In genomic region chr1:93426183-93426582, GRCh38 we compare ENCODE assay signal across 25 cellular contexts.
"Had no signal": no experiment of that assay in that cellular context is flagged by ENCODE, and none has a peak within 500 bp of the region (broad histone marks: within the 10 kb centered on the region; RNA-seq: fewer than 3 reads in every experiment).

No MANE protein-coding gene starts in this region.

- H3K36me3 Mint-ChIP-seq: mesothelial cell of epicardium, type B pancreatic cell had no signal

- H3K4me1 ChIP-seq: gastrocnemius medialis, left lung, psoas muscle, sigmoid colon, stomach, thyroid gland had no signal

- H3K36me3 ChIP-seq: gastrocnemius medialis, heart left ventricle, left lung, ovary, sigmoid colon, stomach, thyroid gland had no signal

- H3K4me3 Mint-ChIP-seq: mesothelial cell of epicardium; naive thymus-derived CD8-positive, alpha-beta T cell; nephron progenitor cell; stimulated activated naive B cell treated with anti-CD40 and anti-IgM and Interleukin-4, amounts not matched to agents 10 μg/mL and 1 μg/mL and 100 μg/mL, for 72 hours; type B pancreatic cell had no signal

- H3K9me3 Mint-ChIP-seq: mesothelial cell of epicardium; naive thymus-derived CD8-positive, alpha-beta T cell; nephron progenitor cell; type B pancreatic cell had no signal

- H3K27ac ChIP-seq: dorsolateral prefrontal cortex, gastrocnemius medialis, heart left ventricle, hepatocyte, left lung, ovary, psoas muscle, sigmoid colon, stomach, thyroid gland had no signal

- H3K4me1 Mint-ChIP-seq: naive thymus-derived CD8-positive, alpha-beta T cell; nephron progenitor cell; stimulated activated naive B cell treated with anti-CD40 and anti-IgM and Interleukin-4, amounts not matched to agents 10 μg/mL and 1 μg/mL and 100 μg/mL, for 72 hours had no signal

- H3K27me3 Mint-ChIP-seq: type B pancreatic cell had no signal

- H3K27ac Mint-ChIP-seq: mesothelial cell of epicardium; naive thymus-derived CD8-positive, alpha-beta T cell; nephron progenitor cell; stimulated activated naive B cell treated with anti-CD40 and anti-IgM and Interleukin-4, amounts not matched to agents 10 μg/mL and 1 μg/mL and 100 μg/mL, for 72 hours; type B pancreatic cell had no signal

- DNase-seq: dorsolateral prefrontal cortex; effector CD4-positive, alpha-beta T cell; foreskin fibroblast; gastrocnemius medialis; heart left ventricle; left cardiac atrium; left lung; mesenchymal stem cell; mucosa of descending colon; naive thymus-derived CD8-positive, alpha-beta T cell; nephron progenitor cell; occipital lobe; ovary; psoas muscle; right cardiac atrium; sigmoid colon; small intestine; stimulated activated CD4-positive, alpha-beta T cell treated with anti-CD3 and anti-CD28 coated beads, Interleukin-15, amount 100 ng/mL, for 24 hours; stimulated activated CD4-positive, alpha-beta T cell treated with anti-CD3 and anti-CD28 coated beads, Interleukin-2, amount 100 ng/mL, for 48 hours; stimulated activated naive B cell treated with anti-CD40 and anti-IgM and Interleukin-4, amounts not matched to agents 10 μg/mL and 1 μg/mL and 100 μg/mL, for 72 hours; stomach; thyroid gland had no signal

- H3K4me3 ChIP-seq: dorsolateral prefrontal cortex, gastrocnemius medialis, heart left ventricle, hepatocyte, left lung, mucosa of descending colon, ovary, psoas muscle, sigmoid colon, stomach, thyroid gland had no signal

- H3K9me3 ChIP-seq: gastrocnemius medialis, heart left ventricle, left lung, mucosa of descending colon, ovary, psoas muscle, sigmoid colon, stomach, thyroid gland had no signal
